Comparison of ENCODE assay signal across 10 cellular contexts in the genomic region with DNA sequence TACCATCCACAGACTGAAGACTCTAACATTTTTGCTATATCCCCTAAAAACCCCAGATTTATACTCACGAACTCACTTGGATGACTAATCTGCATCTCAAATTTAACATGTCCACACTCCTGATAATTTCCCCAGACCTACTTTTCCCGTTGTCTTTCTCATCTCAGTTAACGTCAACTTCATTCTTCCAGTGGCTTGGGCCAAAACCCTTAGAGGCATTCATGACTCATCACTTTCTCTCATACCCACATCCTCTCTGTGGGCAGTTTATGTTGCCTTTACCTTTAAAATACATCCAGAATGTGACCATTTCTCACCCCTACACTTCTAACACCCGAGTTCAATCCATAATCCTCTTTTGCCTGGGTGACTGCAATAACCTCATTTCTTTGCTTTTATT.
DNase-seq lines count a peak whose midpoint lies in the region; ATAC-seq and TF ChIP-seq lines count a peak whose summit lies in the region.
"Had no signal": no experiment of that assay in that cellular context is flagged by ENCODE, and none has a peak within 500 bp of the region (broad histone marks: within the 10 kb centered on the region; RNA-seq: fewer than 3 reads in every experiment).

No MANE protein-coding gene starts in this region.

- no peak overlapping the region for H3K4me3 Mint-ChIP-seq in neural crest cell
- H3K4me3 Mint-ChIP-seq: stimulated activated naive CD8-positive, alpha-beta T cell treated with anti-CD3 and anti-CD28 coated beads, Interleukin-15, Interleukin-2, amounts not matched to agents 100 ng/mL and 50 ng/mL, for 24 hours had no signal

- H3K36me3 Mint-ChIP-seq in neural crest cell (ENCODE audit: low read depth), result no peaks in the 10 kb centered on the region

- H3K4me1 Mint-ChIP-seq in neural crest cell, result peaks cover 6% of the 10 kb centered on the region

- peak; percentile 44 for DNase-seq in T1000 (lab: John Stamatoyannopoulos, UW)
- no peak for DNase-seq in neural crest cell (ENCODE audit: low read depth, low spot score)
- no peak for DNase-seq in GM20000 (ENCODE audit: low spot score)
- no peak for DNase-seq in NCI-H2081 treated with DMSO at 0.1 percent for 48 hours (lab: John Stamatoyannopoulos, UW)
- no peak for DNase-seq in NCI-H524 treated with DMSO at 0.1 percent for 48 hours (lab: John Stamatoyannopoulos, UW)
- DNase-seq: NCI-H2029 treated with DMSO at 0.1 percent for 48 hours had no signal

- H3K27me3 Mint-ChIP-seq in neural crest cell (ENCODE audit: low read depth), result no peaks in the 10 kb centered on the region
- H3K27me3 Mint-ChIP-seq: stimulated activated naive CD8-positive, alpha-beta T cell treated with anti-CD3 and anti-CD28 coated beads, Interleukin-15, Interleukin-2, amounts not matched to agents 100 ng/mL and 50 ng/mL, for 24 hours had no signal

- no peaks in the 10 kb centered on the region for H3K9me3 Mint-ChIP-seq in neural crest cell

- TF ChIP-seq CTCF in neural crest cell (conservative IDR thresholded peaks at IDR 0.05) (no peak), GM20000 (IDR thresholded peaks at IDR 0.05; ENCODE audit: extremely low read depth, missing control alignments) (no peak)

- peak overlapping the region; percentile 16 for H3K27ac Mint-ChIP-seq in neural crest cell (ENCODE audit: unreplicated experiment)
- H3K27ac Mint-ChIP-seq: stimulated activated naive CD8-positive, alpha-beta T cell treated with anti-CD3 and anti-CD28 coated beads, Interleukin-15, Interleukin-2, amounts not matched to agents 100 ng/mL and 50 ng/mL, for 24 hours had no signal

- ATAC-seq in GM19043 (IDR thresholded peaks at IDR 0.05; ENCODE audit: low read depth, unreplicated experiment) (peak; percentile 87), HG03342 (IDR thresholded peaks at IDR 0.05; ENCODE audit: unreplicated experiment) (peak; percentile 86), GM19324 (IDR thresholded peaks at IDR 0.05; ENCODE audit: low FRiP score, unreplicated experiment) (no peak)
